1 cellular context compared by ENCODE assay signal in genomic region chr2:5563411-5563810, GRCh38.
TF ChIP-seq lines count a peak whose summit lies in the region.

No MANE protein-coding gene starts in this region.

TF ChIP-seq in H1, 55 proteins besides CTCF, POLR2A, EP300 and RAD21:
- TF ChIP-seq CHD7 (IDR thresholded peaks at IDR 0.05; ENCODE audit: insufficient replicate concordance, low read length) (no peak), CHD2 (IDR thresholded peaks at IDR 0.05; ENCODE audit: low read length) (no peak), SUZ12 (IDR thresholded peaks at IDR 0.05; ENCODE audit: low read length) (no peak)
